Comparison of ENCODE assay signal across 10 cellular contexts in the genomic region with DNA sequence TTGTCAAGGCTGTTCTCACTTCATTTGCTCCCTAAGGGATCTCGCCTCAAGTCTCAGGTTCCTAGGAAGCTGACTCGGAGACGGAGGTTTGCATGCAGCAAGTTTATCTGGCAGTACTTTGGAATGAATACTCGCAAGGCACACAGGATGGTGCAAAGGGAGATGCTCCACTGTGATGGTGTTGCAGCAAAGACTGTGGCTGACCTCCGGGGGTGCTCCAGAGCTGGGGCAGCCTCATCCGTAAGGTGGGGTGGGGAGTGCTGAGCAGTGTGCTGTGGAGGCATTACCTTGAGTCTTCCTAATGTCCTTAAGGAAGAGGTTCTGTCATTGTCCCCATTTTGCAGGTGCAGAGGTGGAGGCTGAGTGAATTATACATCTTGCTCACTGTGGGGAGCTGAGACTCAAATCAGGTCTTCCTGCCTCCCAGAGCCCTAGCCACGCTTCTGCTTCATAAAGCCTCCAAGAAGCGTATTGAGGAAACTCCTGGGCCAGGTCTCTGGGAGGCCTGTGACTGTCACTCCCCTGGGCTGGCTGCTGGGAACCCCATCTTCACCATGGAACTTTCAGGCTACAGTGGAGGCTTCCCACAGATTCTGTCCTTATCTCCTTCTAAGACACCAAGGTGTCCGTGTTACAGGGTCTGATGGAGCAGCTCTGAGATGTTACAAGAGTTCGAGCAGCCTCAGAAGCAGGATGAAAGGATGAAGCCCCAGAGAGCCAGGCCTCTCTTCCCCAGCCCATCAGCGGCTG. TPM values are rescaled to one million over a fixed set of nuclear protein-coding genes. Genes with fewer than 3 reads are reported as not detected.
DNase-seq lines count a peak whose midpoint lies in the region; TF ChIP-seq lines count a peak whose summit lies in the region.
"Had no signal": no experiment of that assay in that cellular context is flagged by ENCODE, and none has a peak within 500 bp of the region (broad histone marks: within the 10 kb centered on the region; RNA-seq: fewer than 3 reads in every experiment).

No MANE protein-coding gene starts in this region.

- no peak overlapping the region for H2AFZ ChIP-seq in mesenchymal stem cell (ENCODE audit: low read depth, low read length)

- H3K79me1 ChIP-seq in mesenchymal stem cell (replicated peaks; ENCODE audit: low read length, poor library complexity, severe bottlenecking): no peaks in the 10 kb centered on the region

- H2AK5ac ChIP-seq in mesenchymal stem cell (ENCODE audit: low read length, severe bottlenecking): no peak overlapping the region

- H3K27ac ChIP-seq in mesenchymal stem cell (ENCODE audit: low read length, poor library complexity, severe bottlenecking) (no peak overlapping the region), colonic mucosa (no peak overlapping the region)

- no peak overlapping the region for H2BK120ac ChIP-seq in mesenchymal stem cell (ENCODE audit: low read depth, low read length)

- H2BK15ac ChIP-seq in mesenchymal stem cell (ENCODE audit: low read depth, poor library complexity, severe bottlenecking): no peak overlapping the region

- H3K18ac ChIP-seq in mesenchymal stem cell (ENCODE audit: low read depth in 1 of 2, low read length in 2 of 2): no peak overlapping the region

- no peak overlapping the region for H3K4ac ChIP-seq in mesenchymal stem cell (ENCODE audit: low read depth in 1 of 2, low read length in 2 of 2)

- 73% methylated on average over 11 of the region's 11 CpGs for WGBS in mesenchymal stem cell

- H3K36me3 ChIP-seq in BE2C (no peaks in the 10 kb centered on the region), mesenchymal stem cell (ENCODE audit: control insufficient read depth in 1 of 2, insufficient read depth in 2 of 2, low read depth in 1 of 2, low read length in 2 of 2) (no peaks in the 10 kb centered on the region), colonic mucosa (no peaks in the 10 kb centered on the region)

- H3K9me3 ChIP-seq in BE2C: no peaks in the 10 kb centered on the region
- H3K9me3 ChIP-seq in mesenchymal stem cell (ENCODE audit: control insufficient read depth, low read length): no peaks in the 10 kb centered on the region
- no peaks in the 10 kb centered on the region for H3K9me3 ChIP-seq in colonic mucosa

- peak overlapping the region; percentile 34 for H4K91ac ChIP-seq in mesenchymal stem cell (ENCODE audit: low read length)

- no peak overlapping the region for H3K23ac ChIP-seq in mesenchymal stem cell (ENCODE audit: low read length in 2 of 2)

- H2BK12ac ChIP-seq in mesenchymal stem cell (ENCODE audit: low read length in 2 of 2): no peak overlapping the region

- H4K8ac ChIP-seq in mesenchymal stem cell (ENCODE audit: low read length): no peak overlapping the region

- H3K14ac ChIP-seq in mesenchymal stem cell (ENCODE audit: low read length in 2 of 2): no peak overlapping the region

- no peak for DNase-seq in BE2C
- DNase-seq in astrocyte of the cerebellum (ENCODE audit: low read depth): no peak
- no peak for DNase-seq in mesenchymal stem cell
- DNase-seq in colonic mucosa: no peak
- no peak for DNase-seq in NCI-H82 (lab: John Stamatoyannopoulos, UW)
- no peak for DNase-seq in activated CD4-positive, alpha-beta T cell treated with anti-CD3 and anti-CD28 coated beads, Interleukin-2, amount 50 U/mL, for 1 hour
- DNase-seq: activated T-cell treated with anti-CD3 and anti-CD28 coated beads for 4 hours, NCI-H2107 had no signal

- H3K9ac ChIP-seq in mesenchymal stem cell (ENCODE audit: low read length): no peak overlapping the region
- no peak overlapping the region for H3K9ac ChIP-seq in colonic mucosa (ENCODE audit: low read depth in 2 of 2, low read length in 2 of 2)

- H3K27me3 ChIP-seq in BE2C (no peaks in the 10 kb centered on the region), mesenchymal stem cell (ENCODE audit: control insufficient read depth in 1 of 2, insufficient read depth in 1 of 2, low read length in 2 of 2) (peaks cover 16 to 39% of the 10 kb centered on the region in 2 experiments), colonic mucosa (no peaks in the 10 kb centered on the region)

- H3K4me2 ChIP-seq in mesenchymal stem cell (ENCODE audit: low read length, poor library complexity, severe bottlenecking): no peak overlapping the region

- in situ Hi-C loops in astrocyte of the cerebellum (cut with HindIII; ENCODE audit: low sequenced_read_pairs): no loop called here

- no peak overlapping the region for H2BK5ac ChIP-seq in mesenchymal stem cell (ENCODE audit: low read depth, low read length, poor library complexity, severe bottlenecking)

- H3K4me3 ChIP-seq in BE2C (ENCODE audit: low read depth, low read length): no peak overlapping the region
- H3K4me3 ChIP-seq in astrocyte of the cerebellum (ENCODE audit: low read depth, low read length): no peak overlapping the region
- H3K4me3 ChIP-seq in mesenchymal stem cell (ENCODE audit: insufficient read depth in 1 of 2, low read depth in 1 of 2, low read length in 2 of 2): no peak overlapping the region
- H3K4me3 ChIP-seq in colonic mucosa: no peak overlapping the region

- H3K4me1 ChIP-seq in BE2C: no peaks in the 10 kb centered on the region
- H3K4me1 ChIP-seq in mesenchymal stem cell (ENCODE audit: control insufficient read depth, insufficient read depth, low read depth, low read length): no peaks in the 10 kb centered on the region
- H3K4me1 ChIP-seq in colonic mucosa: no peaks in the 10 kb centered on the region

- peak; percentile 39 for TF ChIP-seq CTCF in BE2C (IDR thresholded peaks at IDR 0.05; ENCODE audit: low read depth, low read length)
- TF ChIP-seq CTCF in GM12873 (IDR thresholded peaks at IDR 0.05; ENCODE audit: insufficient read depth, low read depth, low read length, missing control alignments): peak; percentile 59
- peak; percentile 32 for TF ChIP-seq CTCF in astrocyte of the cerebellum (IDR thresholded peaks at IDR 0.05; ENCODE audit: low read depth, low read length, missing control alignments)
- TF ChIP-seq CTCF in colonic mucosa (IDR thresholded peaks at IDR 0.05): no peak

- intact Hi-C loops in colonic mucosa (cut with DNase I): no loop called here

RNA-seq across cellular contexts. Expression of gene GALNT16, which starts 39.5 kb away (rescaled TPM):
- 5.4 TPM for polyA plus RNA-seq in BE2C (2012; ENCODE audit: insufficient read depth, insufficient read length, low read depth)
- 5.4 TPM for polyA plus RNA-seq in mesenchymal stem cell (2013, experiment 1 of 2)
- 4.2 TPM for polyA plus RNA-seq in mesenchymal stem cell (2013, experiment 2 of 2)
- 1 to 10 TPM in 1 of 2 donors, under 1 TPM in 1; 0.22 to 1.6 TPM for total RNA-seq in colonic mucosa
- total RNA-seq: mononuclear cell had no signal
